In the genomic region with DNA sequence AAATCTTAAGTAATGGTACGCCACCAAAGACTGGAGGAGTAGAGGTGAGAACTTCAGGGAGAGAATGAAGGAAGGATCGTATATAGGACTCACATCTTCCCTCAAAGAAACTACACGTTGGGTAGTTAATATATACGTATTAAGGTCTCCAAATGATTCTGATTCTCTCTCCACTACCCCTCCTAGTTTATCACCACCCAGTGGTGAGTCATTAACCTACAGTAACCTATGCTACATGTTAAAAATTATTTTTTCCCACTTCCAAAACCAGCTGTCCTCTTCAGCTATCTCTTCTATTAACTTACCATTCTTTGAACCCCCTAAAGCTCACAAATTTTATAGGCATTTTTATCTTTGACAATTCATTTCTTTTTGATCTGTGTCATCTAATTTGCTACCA, we compare ENCODE assay signal across 20 cellular contexts.
"Had no signal": no experiment of that assay in that cellular context is flagged by ENCODE, and none has a peak within 500 bp of the region (broad histone marks: within the 10 kb centered on the region; RNA-seq: fewer than 3 reads in every experiment).

No MANE protein-coding gene starts in this region.

- H3K27me3 Mint-ChIP-seq: activated CD4-positive, alpha-beta T cell treated with anti-CD3 and anti-CD28 coated beads, Interleukin-2, amount 10 ng/mL, durations not matched to agents 7 days and 5 days; activated naive CD8-positive, alpha-beta T cell treated with anti-CD3 and anti-CD28 coated beads, Interleukin-2, amount 10 ng/mL, durations not matched to agents 7 days and 5 days; naive thymus-derived CD4-positive, alpha-beta T cell had no signal

- H3K27ac ChIP-seq: left lung, neural progenitor cell, prostate gland, right atrium auricular region, stomach, upper lobe of left lung had no signal

- DNase-seq: activated CD4-positive, alpha-beta T cell treated with anti-CD3 and anti-CD28 coated beads, Interleukin-2, amount 10 ng/mL, durations not matched to agents 7 days and 5 days; activated CD8-positive, alpha-beta T cell treated with anti-CD3 and anti-CD28 coated beads, Interleukin-2, amount 10 ng/mL, durations not matched to agents 7 days and 5 days; activated naive CD4-positive, alpha-beta T cell treated with Interleukin-2 at 50 U/mL for 16 hours; activated naive CD8-positive, alpha-beta T cell treated with anti-CD3 and anti-CD28 coated beads, Interleukin-2, amount 10 ng/mL, durations not matched to agents 7 days and 5 days; activated T-cell treated with anti-CD3 and anti-CD28 coated beads, Interleukin-2, amount 50 U/mL, for 24 hours; amygdala; cortex of kidney; effector CD4-positive, alpha-beta T cell; foreskin fibroblast; hippocampal formation; left lung; naive thymus-derived CD4-positive, alpha-beta T cell; stomach; T-helper 1 cell; T1000; upper lobe of left lung had no signal

- ATAC-seq: activated CD8-positive, alpha-beta T cell treated with anti-CD3 and anti-CD28 coated beads, Interleukin-2, amount 10 ng/mL, durations not matched to agents 7 days and 5 days; left lung; naive thymus-derived CD4-positive, alpha-beta T cell had no signal

- H3K4me3 ChIP-seq: left lung, neural progenitor cell, prostate gland, right atrium auricular region, stomach, upper lobe of left lung had no signal

- H3K36me3 ChIP-seq: left lung, neural progenitor cell, prostate gland, right atrium auricular region, upper lobe of left lung had no signal

- H3K4me1 Mint-ChIP-seq: activated CD4-positive, alpha-beta T cell treated with anti-CD3 and anti-CD28 coated beads, Interleukin-2, amount 10 ng/mL, durations not matched to agents 7 days and 5 days; activated naive CD8-positive, alpha-beta T cell treated with anti-CD3 and anti-CD28 coated beads, Interleukin-2, amount 10 ng/mL, durations not matched to agents 7 days and 5 days; naive thymus-derived CD4-positive, alpha-beta T cell; neural progenitor cell had no signal

- H3K4me3 Mint-ChIP-seq: activated CD4-positive, alpha-beta T cell treated with anti-CD3 and anti-CD28 coated beads, Interleukin-2, amount 10 ng/mL, durations not matched to agents 7 days and 5 days; activated CD8-positive, alpha-beta T cell treated with anti-CD3 and anti-CD28 coated beads, Interleukin-2, amount 10 ng/mL, durations not matched to agents 7 days and 5 days; activated naive CD8-positive, alpha-beta T cell treated with anti-CD3 and anti-CD28 coated beads, Interleukin-2, amount 10 ng/mL, durations not matched to agents 7 days and 5 days; activated T-cell treated with anti-CD3 and anti-CD28 coated beads, Interleukin-2, amount 50 U/mL, for 24 hours; naive thymus-derived CD4-positive, alpha-beta T cell; neural progenitor cell had no signal

- H3K9ac ChIP-seq: neural progenitor cell had no signal

- H3K27ac Mint-ChIP-seq: activated CD4-positive, alpha-beta T cell treated with anti-CD3 and anti-CD28 coated beads, Interleukin-2, amount 10 ng/mL, durations not matched to agents 7 days and 5 days; activated CD8-positive, alpha-beta T cell treated with anti-CD3 and anti-CD28 coated beads, Interleukin-2, amount 10 ng/mL, durations not matched to agents 7 days and 5 days; activated naive CD8-positive, alpha-beta T cell treated with anti-CD3 and anti-CD28 coated beads, Interleukin-2, amount 10 ng/mL, durations not matched to agents 7 days and 5 days; activated T-cell treated with anti-CD3 and anti-CD28 coated beads, Interleukin-2, amount 50 U/mL, for 24 hours; activated T-helper 2 cell treated with anti-CD3 and anti-CD28 coated beads, Interferon-gamma antibody, Interleukin-2, Interleukin-4, amounts not matched to agents 10 μg/mL and 5 μg/mL and 100 μg/mL, durations not matched to agents 14 hours and 24 hours and 36 hours; neural progenitor cell had no signal

- H3K36me3 Mint-ChIP-seq: activated naive CD8-positive, alpha-beta T cell treated with anti-CD3 and anti-CD28 coated beads, Interleukin-2, amount 10 ng/mL, durations not matched to agents 7 days and 5 days; naive thymus-derived CD4-positive, alpha-beta T cell had no signal

- H3K4me1 ChIP-seq: left lung, neural progenitor cell, prostate gland, right atrium auricular region, stomach, upper lobe of left lung had no signal

- H3K27me3 ChIP-seq: left lung, neural progenitor cell, right atrium auricular region, stomach, upper lobe of left lung had no signal

- H3K9me3 ChIP-seq: prostate gland, right atrium auricular region, stomach, upper lobe of left lung had no signal

- H3K9me3 Mint-ChIP-seq: activated CD4-positive, alpha-beta T cell treated with anti-CD3 and anti-CD28 coated beads, Interleukin-2, amount 10 ng/mL, durations not matched to agents 7 days and 5 days; activated naive CD8-positive, alpha-beta T cell treated with anti-CD3 and anti-CD28 coated beads, Interleukin-2, amount 10 ng/mL, durations not matched to agents 7 days and 5 days; activated T-cell treated with anti-CD3 and anti-CD28 coated beads, Interleukin-2, amount 50 U/mL, for 24 hours; activated T-helper 2 cell treated with anti-CD3 and anti-CD28 coated beads, Interferon-gamma antibody, Interleukin-2, Interleukin-4, amounts not matched to agents 10 μg/mL and 5 μg/mL and 100 μg/mL, durations not matched to agents 14 hours and 24 hours and 36 hours had no signal
